ENCODE assay signal across 15 cellular contexts in the genomic region with DNA sequence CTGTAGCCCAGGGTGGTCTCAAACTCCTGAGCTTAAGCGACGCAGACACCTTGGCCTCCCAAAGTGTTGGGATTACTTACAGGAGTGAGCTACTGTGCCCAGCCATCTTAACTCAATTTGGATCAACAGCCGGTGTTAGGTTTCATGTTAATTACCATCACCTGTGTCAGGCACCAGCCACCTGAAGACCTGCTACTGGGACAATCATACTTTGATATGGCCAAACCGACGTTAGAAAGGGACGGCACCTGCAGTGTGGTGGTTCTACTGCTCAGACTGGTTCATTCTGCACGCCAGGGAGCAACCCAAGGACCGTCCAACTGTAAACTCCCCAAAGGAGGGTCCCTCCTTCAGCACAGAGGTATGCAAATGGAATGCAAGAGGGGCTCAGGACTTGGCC.
A peak's percentile ranks its signal among the peaks of the same experiment; 100 is the strongest.
DNase-seq lines count a peak whose midpoint lies in the region; ATAC-seq and FAIRE-seq lines count a peak whose summit lies in the region.
"Had no signal": no experiment of that assay in that cellular context is flagged by ENCODE, and none has a peak within 500 bp of the region (broad histone marks: within the 10 kb centered on the region; RNA-seq: fewer than 3 reads in every experiment).

No MANE protein-coding gene starts in this region.

- H3K9me3 ChIP-seq in iPS-15b (ENCODE audit: control insufficient read depth, insufficient read depth, low read length) = no peaks in the 10 kb centered on the region

- peak overlapping the region; percentile 51 for H3K4me3 Mint-ChIP-seq in activated naive CD4-positive, alpha-beta T cell treated with anti-CD3 and anti-CD28 coated beads, Interleukin-2, amount 50 U/mL, for 24 hours

- no peak overlapping the region for H3K9ac ChIP-seq in iPS-15b (ENCODE audit: low read depth, low read length)

- peak overlapping the region; percentile 20 for H3K4me3 ChIP-seq in iPS-15b (ENCODE audit: low read depth, low read length)

- no peaks in the 10 kb centered on the region for H3K27me3 Mint-ChIP-seq in activated naive CD4-positive, alpha-beta T cell treated with anti-CD3 and anti-CD28 coated beads, Interleukin-2, amount 50 U/mL, for 24 hours

- no peak for DNase-seq in activated naive CD4-positive, alpha-beta T cell (lab: John Stamatoyannopoulos, UW)
- DNase-seq in NCI-H748 (lab: John Stamatoyannopoulos, UW; ENCODE audit: unreplicated experiment) (peak; percentile 51), urothelium cell line (ENCODE audit: low spot score) (no peak), HUDEP-2 (lab: John Stamatoyannopoulos, UW; ENCODE audit: unreplicated experiment in 76 of 76) (no peak)
- DNase-seq: activated CD8-positive, alpha-beta memory T cell treated with anti-CD3 and anti-CD28 coated beads for 24 hours; hypothalamus; NCI-H446; T-helper 9 cell had no signal

- no peak for ATAC-seq in GM19328 (IDR thresholded peaks at IDR 0.05; ENCODE audit: unreplicated experiment)
- no peak for ATAC-seq in HG03354 (IDR thresholded peaks at IDR 0.05; ENCODE audit: poor library complexity, severe bottlenecking, unreplicated experiment)
- ATAC-seq: esophagus mucosa, Right ventricle myocardium inferior had no signal

- no peak overlapping the region for H3K27ac Mint-ChIP-seq in activated naive CD4-positive, alpha-beta T cell treated with anti-CD3 and anti-CD28 coated beads, Interleukin-2, amount 50 U/mL, for 24 hours

- FAIRE-seq in urothelium cell line (lab: Jason Lieb, UNC) = peak; percentile 71
- FAIRE-seq: colon had no signal

- no peaks in the 10 kb centered on the region for H3K9me3 Mint-ChIP-seq in activated naive CD4-positive, alpha-beta T cell treated with anti-CD3 and anti-CD28 coated beads, Interleukin-2, amount 50 U/mL, for 24 hours

- H3K36me3 ChIP-seq in iPS-15b (ENCODE audit: control insufficient read depth, insufficient read depth, low read length) = no peaks in the 10 kb centered on the region

- H3K4me1 Mint-ChIP-seq in activated naive CD4-positive, alpha-beta T cell treated with anti-CD3 and anti-CD28 coated beads, Interleukin-2, amount 50 U/mL, for 24 hours = peaks cover 36% of the 10 kb centered on the region

- peaks cover 4% of the 10 kb centered on the region for H3K36me3 Mint-ChIP-seq in activated naive CD4-positive, alpha-beta T cell treated with anti-CD3 and anti-CD28 coated beads, Interleukin-2, amount 50 U/mL, for 24 hours

- no peaks in the 10 kb centered on the region for H3K4me1 ChIP-seq in iPS-15b (ENCODE audit: control insufficient read depth, insufficient read depth, low read length)

- no peaks in the 10 kb centered on the region for H3K27me3 ChIP-seq in iPS-15b (ENCODE audit: control insufficient read depth, insufficient read depth, low read length)
